14 cellular contexts compared by ENCODE assay signal in genomic region chr19:35675589-35676140, GRCh38. TPM values are rescaled to one million over a fixed set of nuclear protein-coding genes. Genes with fewer than 3 reads are reported as not detected.
A peak's percentile ranks its signal among the peaks of the same experiment; 100 is the strongest.
DNase-seq lines count a peak whose midpoint lies in the region; ATAC-seq and TF ChIP-seq lines count a peak whose summit lies in the region.
"Had no signal": no experiment of that assay in that cellular context is flagged by ENCODE, and none has a peak within 500 bp of the region (broad histone marks: within the 10 kb centered on the region; RNA-seq: fewer than 3 reads in every experiment).

No MANE protein-coding gene starts in this region.

- H3K27ac Mint-ChIP-seq in natural killer cell = no peak overlapping the region
- H3K27ac Mint-ChIP-seq in natural killer cell treated with Interleukin-12 subunit alpha and Interleukin-12 subunit beta and Interleukin-15 and Interleukin-18, amount 100 ng/mL, for 72 hours = no peak overlapping the region
- peak overlapping the region; percentile 48 for H3K27ac Mint-ChIP-seq in activated T-helper 17 cell treated with anti-CD3 and anti-CD28 coated beads, Interleukin-2, amount 50 U/mL, for 72 hours
- peak overlapping the region; percentile 33 for H3K27ac Mint-ChIP-seq in stimulated activated naive B cell treated with anti-CD40 and anti-IgM and Interleukin-4, amounts not matched to agents 10 μg/mL and 1 μg/mL and 100 μg/mL, for 72 hours
- H3K27ac Mint-ChIP-seq: CD8-positive, alpha-beta T cell; HFFc6 had no signal

- H3K36me3 Mint-ChIP-seq in natural killer cell = no peaks in the 10 kb centered on the region
- no peaks in the 10 kb centered on the region for H3K36me3 Mint-ChIP-seq in natural killer cell treated with Interleukin-12 subunit alpha and Interleukin-12 subunit beta and Interleukin-15 and Interleukin-18, amount 100 ng/mL, for 72 hours
- H3K36me3 Mint-ChIP-seq in activated T-helper 17 cell treated with anti-CD3 and anti-CD28 coated beads, Interleukin-2, amount 50 U/mL, for 72 hours (ENCODE audit: low read depth) = peaks cover 16% of the 10 kb centered on the region
- no peaks in the 10 kb centered on the region for H3K36me3 Mint-ChIP-seq in stimulated activated naive B cell treated with anti-CD40 and anti-IgM and Interleukin-4, amounts not matched to agents 10 μg/mL and 1 μg/mL and 100 μg/mL, for 72 hours
- H3K36me3 Mint-ChIP-seq: CD8-positive, alpha-beta T cell had no signal

- no peak for DNase-seq in natural killer cell
- no peak for DNase-seq in natural killer cell treated with Interleukin-12 subunit alpha and Interleukin-12 subunit beta and Interleukin-15 and Interleukin-18, amount 100 ng/mL, for 72 hours (ENCODE audit: low spot score)
- no peak for DNase-seq in stimulated activated naive B cell treated with anti-CD40 and anti-IgM and Interleukin-4, amounts not matched to agents 10 μg/mL and 1 μg/mL and 100 μg/mL, for 72 hours
- DNase-seq: BE2C; CD8-positive, alpha-beta T cell; COR-L47; DND-41; GDM1; HFFc6; IMR-90; KG1 had no signal

- TF ChIP-seq CTCF in natural killer cell (IDR thresholded peaks at IDR 0.05) = no peak

- H3K4me3 Mint-ChIP-seq in natural killer cell = peak overlapping the region; percentile 3
- no peak overlapping the region for H3K4me3 Mint-ChIP-seq in natural killer cell treated with Interleukin-12 subunit alpha and Interleukin-12 subunit beta and Interleukin-15 and Interleukin-18, amount 100 ng/mL, for 72 hours
- no peak overlapping the region for H3K4me3 Mint-ChIP-seq in activated T-helper 17 cell treated with anti-CD3 and anti-CD28 coated beads, Interleukin-2, amount 50 U/mL, for 72 hours
- no peak overlapping the region for H3K4me3 Mint-ChIP-seq in stimulated activated naive B cell treated with anti-CD40 and anti-IgM and Interleukin-4, amounts not matched to agents 10 μg/mL and 1 μg/mL and 100 μg/mL, for 72 hours
- H3K4me3 Mint-ChIP-seq: CD8-positive, alpha-beta T cell; HFFc6 had no signal

- peaks cover 0 to 8% of the 10 kb centered on the region in 2 donors for H3K4me1 Mint-ChIP-seq in natural killer cell
- peaks cover 10 to 12% of the 10 kb centered on the region in 2 donors for H3K4me1 Mint-ChIP-seq in natural killer cell treated with Interleukin-12 subunit alpha and Interleukin-12 subunit beta and Interleukin-15 and Interleukin-18, amount 100 ng/mL, for 72 hours (ENCODE audit: low read depth in 2 of 2)
- peaks cover 11% of the 10 kb centered on the region for H3K4me1 Mint-ChIP-seq in activated T-helper 17 cell treated with anti-CD3 and anti-CD28 coated beads, Interleukin-2, amount 50 U/mL, for 72 hours
- H3K4me1 Mint-ChIP-seq in stimulated activated naive B cell treated with anti-CD40 and anti-IgM and Interleukin-4, amounts not matched to agents 10 μg/mL and 1 μg/mL and 100 μg/mL, for 72 hours = peaks cover 6 to 9% of the 10 kb centered on the region in 2 donors

- no peaks in the 10 kb centered on the region for H3K9me3 Mint-ChIP-seq in natural killer cell
- no peaks in the 10 kb centered on the region for H3K9me3 Mint-ChIP-seq in natural killer cell treated with Interleukin-12 subunit alpha and Interleukin-12 subunit beta and Interleukin-15 and Interleukin-18, amount 100 ng/mL, for 72 hours
- H3K9me3 Mint-ChIP-seq in activated T-helper 17 cell treated with anti-CD3 and anti-CD28 coated beads, Interleukin-2, amount 50 U/mL, for 72 hours = no peaks in the 10 kb centered on the region
- no peaks in the 10 kb centered on the region for H3K9me3 Mint-ChIP-seq in stimulated activated naive B cell treated with anti-CD40 and anti-IgM and Interleukin-4, amounts not matched to agents 10 μg/mL and 1 μg/mL and 100 μg/mL, for 72 hours
- H3K9me3 Mint-ChIP-seq: CD8-positive, alpha-beta T cell; HFFc6 had no signal

- intact Hi-C loops in natural killer cell (cut with micrococcal nuclease) = no loop called here

- H3K27me3 Mint-ChIP-seq in natural killer cell (ENCODE audit: low read depth in 2 of 2) = peaks cover 24 to 31% of the 10 kb centered on the region in 2 donors
- peaks cover 25 to 37% of the 10 kb centered on the region in 2 donors for H3K27me3 Mint-ChIP-seq in natural killer cell treated with Interleukin-12 subunit alpha and Interleukin-12 subunit beta and Interleukin-15 and Interleukin-18, amount 100 ng/mL, for 72 hours
- peaks cover 12% of the 10 kb centered on the region for H3K27me3 Mint-ChIP-seq in activated T-helper 17 cell treated with anti-CD3 and anti-CD28 coated beads, Interleukin-2, amount 50 U/mL, for 72 hours
- peaks cover 37 to 56% of the 10 kb centered on the region in 2 donors for H3K27me3 Mint-ChIP-seq in stimulated activated naive B cell treated with anti-CD40 and anti-IgM and Interleukin-4, amounts not matched to agents 10 μg/mL and 1 μg/mL and 100 μg/mL, for 72 hours

- ATAC-seq in natural killer cell = no peak
- ATAC-seq in natural killer cell treated with Interleukin-12 subunit alpha and Interleukin-12 subunit beta and Interleukin-15 and Interleukin-18, amount 100 ng/mL, for 72 hours = no peak
- ATAC-seq in activated T-helper 17 cell treated with anti-CD3 and anti-CD28 coated beads, Interleukin-2, amount 50 U/mL, for 72 hours (replicated peaks) = no peak
- no peak for ATAC-seq in stimulated activated naive B cell treated with anti-CD40 and anti-IgM and Interleukin-4, amounts not matched to agents 10 μg/mL and 1 μg/mL and 100 μg/mL, for 72 hours (replicated peaks)
- no peak for ATAC-seq in HG02938 (IDR thresholded peaks at IDR 0.05; ENCODE audit: unreplicated experiment)
- ATAC-seq in HG03520 (IDR thresholded peaks at IDR 0.05; ENCODE audit: unreplicated experiment) = no peak
- ATAC-seq: CD8-positive, alpha-beta T cell had no signal

RNA-seq across cellular contexts. Expression of gene UPK1A, which starts 9.3 kb away (rescaled TPM):
- total RNA-seq in natural killer cell = not detected
- under 1 TPM; 0.38 to 0.70 TPM for total RNA-seq in natural killer cell treated with Interleukin-12 subunit alpha and Interleukin-12 subunit beta and Interleukin-15 and Interleukin-18, amount 100 ng/mL, for 72 hours
- total RNA-seq in activated T-helper 17 cell treated with anti-CD3 and anti-CD28 coated beads, Interleukin-2, amount 50 U/mL, for 72 hours = 1 to 10 TPM in 1 of 2 donors, under 1 TPM in 1; 0.73 to 8.0 TPM
- total RNA-seq: CD8-positive, alpha-beta T cell; IMR-90 had no signal

RNA-seq across cellular contexts. Expression of gene COX6B1, which starts 27.5 kb away (rescaled TPM):
- 100 to 1,000 TPM; 213 to 247 (median 215) TPM for total RNA-seq in natural killer cell
- total RNA-seq in natural killer cell treated with Interleukin-12 subunit alpha and Interleukin-12 subunit beta and Interleukin-15 and Interleukin-18, amount 100 ng/mL, for 72 hours = 100 to 1,000 TPM; 363 to 400 TPM
- total RNA-seq in activated T-helper 17 cell treated with anti-CD3 and anti-CD28 coated beads, Interleukin-2, amount 50 U/mL, for 72 hours = 100 to 1,000 TPM; 331 to 427 TPM

RNA-seq across cellular contexts. Expression of gene ZBTB32, which starts 28.7 kb away (rescaled TPM):
- 1 to 10 TPM in 1 of 3 donors, under 1 TPM in 2; 0.27 to 1.8 (median 0.35) TPM for total RNA-seq in natural killer cell
- total RNA-seq in natural killer cell treated with Interleukin-12 subunit alpha and Interleukin-12 subunit beta and Interleukin-15 and Interleukin-18, amount 100 ng/mL, for 72 hours = 100 to 1,000 TPM; 191 to 295 TPM
- total RNA-seq in activated T-helper 17 cell treated with anti-CD3 and anti-CD28 coated beads, Interleukin-2, amount 50 U/mL, for 72 hours = 100 to 1,000 TPM; 138 to 217 TPM
- total RNA-seq: HFFc6, IMR-90 had no signal

RNA-seq across cellular contexts. Expression of gene ETV2, which starts 34.1 kb away (rescaled TPM):
- total RNA-seq in natural killer cell = 1 to 10 TPM in 1 of 3 donors, under 1 TPM in 2; 0.48 to 2.0 (median 0.87) TPM
- 1 to 10 TPM in 1 of 2 donors, under 1 TPM in 1; 0.39 to 1.2 TPM for total RNA-seq in natural killer cell treated with Interleukin-12 subunit alpha and Interleukin-12 subunit beta and Interleukin-15 and Interleukin-18, amount 100 ng/mL, for 72 hours
- total RNA-seq in activated T-helper 17 cell treated with anti-CD3 and anti-CD28 coated beads, Interleukin-2, amount 50 U/mL, for 72 hours = under 1 TPM; 0.61 to 0.99 TPM
- total RNA-seq: IMR-90 had no signal

RNA-seq across cellular contexts. Expression of gene KMT2B, which starts 42.1 kb away (rescaled TPM):
- total RNA-seq in natural killer cell = 10 to 100 TPM; 60.8 to 70.9 (median 70.7) TPM
- total RNA-seq in natural killer cell treated with Interleukin-12 subunit alpha and Interleukin-12 subunit beta and Interleukin-15 and Interleukin-18, amount 100 ng/mL, for 72 hours = 100 to 1,000 TPM in 1 of 2 donors, 10 to 100 TPM in 1; 80.1 to 137 TPM
- total RNA-seq in activated T-helper 17 cell treated with anti-CD3 and anti-CD28 coated beads, Interleukin-2, amount 50 U/mL, for 72 hours = 100 to 1,000 TPM in 1 of 2 donors, 10 to 100 TPM in 1; 67.4 to 117 TPM

Comparison
In these comparisons a context has a peak if more than half of its experiments do, and no peak if none do; other contexts are left out.
1. RNA of gene ZBTB32, which starts 28.7 kb away (total RNA-seq): 191 to 295 TPM in natural killer cell treated with Interleukin-12 subunit alpha and Interleukin-12 subunit beta and Interleukin-15 and Interleukin-18, amount 100 ng/mL, for 72 hours and 138 to 217 TPM in activated T-helper 17 cell treated with anti-CD3 and anti-CD28 coated beads, Interleukin-2, amount 50 U/mL, for 72 hours; 0.27 to 1.8 TPM in natural killer cell; every median in the first group is over 10 times any median in the second.
2. H3K27ac Mint-ChIP-seq: peak in activated T-helper 17 cell treated with anti-CD3 and anti-CD28 coated beads, Interleukin-2, amount 50 U/mL, for 72 hours (single experiment) and stimulated activated naive B cell treated with anti-CD40 and anti-IgM and Interleukin-4, amounts not matched to agents 10 μg/mL and 1 μg/mL and 100 μg/mL, for 72 hours (single experiment); none in natural killer cell (0 of 2) and natural killer cell treated with Interleukin-12 subunit alpha and Interleukin-12 subunit beta and Interleukin-15 and Interleukin-18, amount 100 ng/mL, for 72 hours (0 of 2).